In the genomic region with DNA sequence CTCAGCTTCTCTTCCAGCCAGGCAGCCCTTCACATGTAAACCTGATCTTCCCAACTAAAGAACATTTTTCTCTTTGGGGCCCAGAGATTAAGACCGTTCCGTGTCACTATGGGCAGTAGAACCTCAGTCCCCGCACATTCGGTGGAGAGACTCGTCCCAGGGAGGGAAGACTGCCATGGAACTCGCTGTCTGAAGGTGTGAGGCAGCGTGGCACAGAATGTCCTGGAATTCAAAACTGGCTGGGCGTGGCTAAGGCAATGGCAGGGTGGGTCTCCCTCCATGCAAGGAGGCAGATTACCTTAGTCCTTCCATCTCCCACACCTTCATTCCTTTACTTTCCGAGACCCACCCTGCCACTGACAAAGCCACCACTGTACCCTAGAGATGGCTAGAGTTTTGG, we compare ENCODE assay signal across 28 cellular contexts. TPM values are rescaled to one million over a fixed set of nuclear protein-coding genes. Genes with fewer than 3 reads are reported as not detected.
DNase-seq lines count a peak whose midpoint lies in the region; ATAC-seq and TF ChIP-seq lines count a peak whose summit lies in the region.
"Had no signal": no experiment of that assay in that cellular context is flagged by ENCODE, and none has a peak within 500 bp of the region (broad histone marks: within the 10 kb centered on the region; RNA-seq: fewer than 3 reads in every experiment).

No MANE protein-coding gene starts in this region.

- CTCF ChIA-PET in Caco-2 (lab: Charles Lee): interaction anchor here (1.5 kb wide), 1 partner anchor 30 kb away, joined by 6 read pairs; no protein-coding TSS in a partner anchor
- CTCF ChIA-PET in RWPE1 (lab: Yijun Ruan, JAX): interaction anchor here (0.6 kb wide), 1 partner anchor 474 kb away, joined by 5 read pairs; no protein-coding TSS in a partner anchor

- no peak overlapping the region for H3K4me3 Mint-ChIP-seq in Caco-2 (ENCODE audit: unreplicated experiment)
- H3K4me3 Mint-ChIP-seq: CD4-positive, alpha-beta T cell; IgD-negative memory B cell had no signal

- H3K9me3 ChIP-seq in Caco-2: no peaks in the 10 kb centered on the region; the same call in 1 of the 2 replicates
- H3K9me3 ChIP-seq: BLaER1, HAP-1 had no signal

- POLR2A ChIA-PET in Caco-2 (lab: Charles Lee): no interaction called here
- POLR2A ChIA-PET in RWPE1 (lab: Yijun Ruan, JAX; ENCODE audit: low non-redundant PET): no interaction called here

- no peak for ATAC-seq in HG02885 (IDR thresholded peaks at IDR 0.05; ENCODE audit: poor library complexity, unreplicated experiment)
- ATAC-seq in GM19023 (IDR thresholded peaks at IDR 0.05; ENCODE audit: unreplicated experiment): no peak

- peak overlapping the region; percentile 21 for H3K27ac Mint-ChIP-seq in Caco-2 (ENCODE audit: unreplicated experiment)
- H3K27ac Mint-ChIP-seq: CD4-positive, alpha-beta T cell had no signal

- no peaks in the 10 kb centered on the region for H3K27me3 ChIP-seq in Caco-2 (replicated peaks; ENCODE audit: control insufficient read depth, insufficient read depth, low read length)
- H3K27me3 ChIP-seq: BLaER1 had no signal

- intact Hi-C loops in Caco-2 (cut with micrococcal nuclease; ENCODE audit: unreplicated experiment) (loop anchor here (1.0 kb wide), 2 partner anchors 9 to 58 kb away; partner anchors contain the start of gene ZNF354A), posterior vena cava (cut with DNase I) (no loop called here)

- no peak overlapping the region for H3K4me3 ChIP-seq in Caco-2 (ENCODE audit: low read depth, low read length)
- H3K4me3 ChIP-seq: BLaER1, HAP-1, SK-N-MC had no signal

- peaks cover 19% of the 10 kb centered on the region for H3K4me1 ChIP-seq in Caco-2
- H3K4me1 ChIP-seq: BLaER1, HAP-1 had no signal

- no peaks in the 10 kb centered on the region for H3K36me3 ChIP-seq in Caco-2 (ENCODE audit: control insufficient read depth, insufficient read depth, low read length)
- H3K36me3 ChIP-seq: BLaER1, HAP-1 had no signal

- BruUV-seq in Caco-2 (replicated peaks; lab: Mats Ljungman, UMichigan): no TSS peak

- TF ChIP-seq CTCF in Caco-2 (IDR thresholded peaks at IDR 0.05; ENCODE audit: insufficient read depth in 1 of 2, low read depth in 1 of 2, low read length in 1 of 2, severe bottlenecking in 1 of 2, unreplicated experiment in 1 of 2): no peak
- no peak for TF ChIP-seq CTCF in RWPE1 (conservative IDR thresholded peaks at IDR 0.05; ENCODE audit: low read depth)

- no peaks in the 10 kb centered on the region for H3K36me3 Mint-ChIP-seq in Caco-2 (ENCODE audit: insufficient read depth, unreplicated experiment)
- H3K36me3 Mint-ChIP-seq: IgD-negative memory B cell had no signal

- DNase-seq in Caco-2 (peak in 1 of 2 experiments; percentile 26), RWPE1 (ENCODE audit: low spot score) (peak; percentile 4), epithelial cell of prostate (ENCODE audit: low read depth, low spot score) (no peak), posterior vena cava (ENCODE audit: low spot score) (peak; percentile 12), COLO668 (lab: John Stamatoyannopoulos, UW; ENCODE audit: unreplicated experiment) (no peak), NCI-H1694 (lab: John Stamatoyannopoulos, UW) (no peak)
- DNase-seq: CD4-positive, alpha-beta T cell; COR-L47; DMS 273 treated with DMSO at 0.1 percent for 48 hours; DMS79; GF-D8; NCI-H1048; NCI-H1417; NCI-H1694 treated with DMSO at 0.1 percent for 48 hours; NCI-H2081; NCI-H2171; NCI-H345; NCI-H524; NCI-H748 treated with DMSO at 0.1 percent for 48 hours; SIG-M5 had no signal

- H3K27ac ChIP-seq in RWPE1 (peak overlapping the region; percentile 38; the same call in 1 of the 2 replicates), epithelial cell of prostate (peak overlapping the region; percentile 20)
- H3K27ac ChIP-seq: BLaER1, HL-60, KMS-11, SK-N-MC had no signal

- H3K4me1 Mint-ChIP-seq in Caco-2 (ENCODE audit: low read depth, unreplicated experiment): no peaks in the 10 kb centered on the region
- H3K4me1 Mint-ChIP-seq: IgD-negative memory B cell had no signal

- peaks cover 19% of the 10 kb centered on the region for H3K9me3 Mint-ChIP-seq in Caco-2 (ENCODE audit: unreplicated experiment)
- H3K9me3 Mint-ChIP-seq: CD4-positive, alpha-beta T cell had no signal

- no peaks in the 10 kb centered on the region for H3K27me3 Mint-ChIP-seq in Caco-2 (ENCODE audit: insufficient read depth, unreplicated experiment)

RNA-seq across cellular contexts. Expression of gene ZNF354A, which starts 57.4 kb away (rescaled TPM):
- total RNA-seq in Caco-2 (2022) (10.5 and 11.8 TPM in 2 replicates), posterior vena cava (10 to 100 TPM; 11.1 to 14.2 TPM)

Comparison
In these comparisons a context has a peak if more than half of its experiments do, and no peak if none do; other contexts are left out.
1. DNase-seq: peak in RWPE1 (single experiment) and posterior vena cava (single experiment); none in epithelial cell of prostate (single experiment), COLO668 (single experiment) and NCI-H1694 (single experiment).